In genomic region chr13:110554946-110555345, GRCh38 we compare ENCODE assay signal across 20 cellular contexts. TPM values are rescaled to one million over a fixed set of nuclear protein-coding genes. Genes with fewer than 3 reads are reported as not detected.
DNase-seq lines count a peak whose midpoint lies in the region; ATAC-seq and TF ChIP-seq lines count a peak whose summit lies in the region.
"Had no signal": no experiment of that assay in that cellular context is flagged by ENCODE, and none has a peak within 500 bp of the region (broad histone marks: within the 10 kb centered on the region; RNA-seq: fewer than 3 reads in every experiment).

No MANE protein-coding gene starts in this region.

- 67 to 75% methylated on average over 9 to 14 of the region's 16 CpGs for WGBS in body of pancreas, 2 donors
- 75 to 78% methylated on average over 3 to 12 of the region's 16 CpGs for WGBS in transverse colon (ENCODE audit: low coverage in 1 of 2), 2 donors
- WGBS in psoas muscle, 3 donors: 85 to 89% (median 89%) methylated on average over 15 of the region's 16 CpGs

- in situ Hi-C loops in transverse colon (cut with MboI; ENCODE audit: low pct_ligation_motif_present in 1 of 4, low pct_unique_long_range_greater_than_20kb in 1 of 4, low sequenced_read_pairs in 3 of 4): no loop called here

- DNase-seq in DMS79 treated with DMSO at 0.1 percent for 48 hours (lab: John Stamatoyannopoulos, UW): peak; percentile 36
- no peak for DNase-seq in DMS79 (lab: John Stamatoyannopoulos, UW)
- DNase-seq in body of pancreas: no peak
- DNase-seq in memory B cell (ENCODE audit: low spot score in 2 of 2): no peak
- DNase-seq in transverse colon: no peak
- DNase-seq in cardiac septum (ENCODE audit: low spot score): no peak
- DNase-seq in T-helper 1 cell: no peak
- no peak for DNase-seq in psoas muscle
- DNase-seq: CD8-positive, alpha-beta memory T cell; DMS 273 treated with DMSO at 0.1 percent for 48 hours; GOT3; MV-4-11; NCI-H1436 treated with DMSO at 0.1 percent for 48 hours; NCI-H2029 treated with DMSO at 0.1 percent for 48 hours; NCI-H2227 treated with DMSO at 0.1 percent for 48 hours; NCI-H524 treated with DMSO at 0.1 percent for 48 hours; SHP77 treated with DMSO at 0.1 percent for 48 hours had no signal

- H3K27me3 ChIP-seq in body of pancreas (no peaks in the 10 kb centered on the region), transverse colon (no peaks in the 10 kb centered on the region), psoas muscle (ENCODE audit: insufficient read depth in 3 of 3, low read length in 2 of 3) (no peaks in the 10 kb centered on the region)

- H3K27ac ChIP-seq in body of pancreas (peak overlapping the region; percentile 77 to 98 (median 90)), transverse colon (peak overlapping the region in 3 of 4 donors; percentile 72 to 80 (median 79)), psoas muscle (no peak overlapping the region)
- H3K27ac ChIP-seq: 22Rv1 had no signal

- no peaks in the 10 kb centered on the region for H3K27me3 Mint-ChIP-seq in memory B cell
- H3K27me3 Mint-ChIP-seq: B cell had no signal

- H3K4me1 ChIP-seq in body of pancreas (peaks cover 94% of the 10 kb centered on the region), transverse colon (peaks cover 0 to 51% (median 28%) of the 10 kb centered on the region in 4 donors), psoas muscle (no peaks in the 10 kb centered on the region)

- TF ChIP-seq POLR2A in body of pancreas (IDR thresholded peaks at IDR 0.05): no peak
- no peak for TF ChIP-seq POLR2A in transverse colon (IDR thresholded peaks at IDR 0.05)

- H3K36me3 ChIP-seq in body of pancreas (replicated peaks in 1 of 2; ENCODE audit: insufficient read depth in 1 of 2, low read depth in 2 of 2) (no peaks in the 10 kb centered on the region), transverse colon (no peaks in the 10 kb centered on the region), psoas muscle (ENCODE audit: insufficient read depth in 1 of 2, low read depth in 1 of 2) (no peaks in the 10 kb centered on the region)

- H3K4me1 Mint-ChIP-seq in memory B cell: peaks cover 15% of the 10 kb centered on the region

- no peak for ATAC-seq in body of pancreas
- ATAC-seq in memory B cell (ENCODE audit: low read depth): no peak
- ATAC-seq in psoas muscle: no peak
- ATAC-seq: K562 had no signal

- H3K9me3 ChIP-seq in body of pancreas (no peaks in the 10 kb centered on the region), transverse colon (no peaks in the 10 kb centered on the region), psoas muscle (no peaks in the 10 kb centered on the region)

- H3K9me3 Mint-ChIP-seq in memory B cell: peaks cover 5% of the 10 kb centered on the region

- H3K4me3 ChIP-seq in body of pancreas: no peak overlapping the region
- no peak overlapping the region for H3K4me3 ChIP-seq in transverse colon
- no peak overlapping the region for H3K4me3 ChIP-seq in psoas muscle
- H3K4me3 ChIP-seq: K562 had no signal

- H3K36me3 Mint-ChIP-seq in memory B cell: peaks cover 7% of the 10 kb centered on the region
- H3K36me3 Mint-ChIP-seq: CD8-positive, alpha-beta memory T cell had no signal

- intact Hi-C loops in body of pancreas (cut with DNase I): no loop called here
- intact Hi-C loops in transverse colon (cut with DNase I; ENCODE audit: low total_unique reads): no loop called here
- intact Hi-C loops in cardiac septum (cut with DNase I): no loop called here
- intact Hi-C loops in psoas muscle (cut with DNase I): no loop called here

- TF ChIP-seq EP300 in transverse colon (IDR thresholded peaks at IDR 0.05; ENCODE audit: low read depth): no peak

- no peak overlapping the region for H3K4me3 Mint-ChIP-seq in memory B cell
- H3K4me3 Mint-ChIP-seq: B cell; CD8-positive, alpha-beta memory T cell had no signal

- no peak for TF ChIP-seq CTCF in body of pancreas (IDR thresholded peaks at IDR 0.05)
- no peak for TF ChIP-seq CTCF in transverse colon (IDR thresholded peaks at IDR 0.05)
- TF ChIP-seq CTCF in psoas muscle (IDR thresholded peaks at IDR 0.05): no peak

- H3K27ac Mint-ChIP-seq in memory B cell: peak overlapping the region; percentile 52

RNA-seq across cellular contexts. Expression of gene RAB20, which starts 6.6 kb away (rescaled TPM):
- total RNA-seq in body of pancreas (10 to 100 TPM; 23.1 to 35.5 TPM), transverse colon (10 to 100 TPM; 12.5 to 66.2 (median 54.1) TPM), cardiac septum (12.6 TPM), psoas muscle (1 to 10 TPM; 2.3 to 6.8 (median 3.0) TPM)
- polyA plus RNA-seq in psoas muscle: 10 to 100 TPM in 1 of 3 donors, 1 to 10 TPM in 2; 1.2 to 20.5 (median 2.7) TPM
